In the genomic region with DNA sequence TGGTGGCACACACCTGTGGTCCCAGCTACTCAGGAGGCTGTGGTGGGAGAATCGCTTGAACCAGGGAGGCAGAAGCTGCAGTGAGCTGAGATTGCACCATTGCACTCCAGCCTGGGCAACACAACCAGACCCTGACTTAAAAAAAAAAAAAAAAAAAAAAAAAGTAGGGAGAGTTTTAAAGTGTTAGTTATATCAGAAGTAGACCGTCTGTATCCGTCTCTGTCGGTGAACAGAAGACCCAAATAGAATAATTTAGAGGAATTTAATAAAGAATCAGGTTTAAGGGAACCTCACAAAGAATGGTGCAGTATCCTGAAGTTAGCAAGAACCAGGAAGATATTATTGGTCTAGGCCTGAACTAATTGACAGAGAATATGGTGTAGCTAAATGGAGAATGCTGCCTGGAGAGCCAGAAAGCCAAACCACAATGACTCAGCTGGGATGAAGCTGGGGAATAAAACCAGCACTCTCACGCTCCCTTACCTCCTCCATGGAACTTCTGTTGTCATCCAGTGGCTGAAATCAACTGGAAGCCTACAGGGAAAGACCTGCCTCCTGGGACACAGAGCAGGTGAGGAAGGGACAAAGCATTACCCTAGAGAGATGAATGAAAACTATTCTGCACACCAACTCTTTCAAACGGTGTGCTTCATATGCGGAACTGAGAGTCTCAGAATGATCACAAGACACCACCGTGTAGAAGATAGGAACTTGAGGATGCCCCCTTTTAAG, we compare ENCODE assay signal across 1 cellular context.
TF ChIP-seq lines count a peak whose summit lies in the region.

No MANE protein-coding gene starts in this region.

TF ChIP-seq in K562, 482 proteins besides CTCF, POLR2A, EP300 and RAD21 (continued from another document and continues in another):
- TF ChIP-seq, protein P1, sequence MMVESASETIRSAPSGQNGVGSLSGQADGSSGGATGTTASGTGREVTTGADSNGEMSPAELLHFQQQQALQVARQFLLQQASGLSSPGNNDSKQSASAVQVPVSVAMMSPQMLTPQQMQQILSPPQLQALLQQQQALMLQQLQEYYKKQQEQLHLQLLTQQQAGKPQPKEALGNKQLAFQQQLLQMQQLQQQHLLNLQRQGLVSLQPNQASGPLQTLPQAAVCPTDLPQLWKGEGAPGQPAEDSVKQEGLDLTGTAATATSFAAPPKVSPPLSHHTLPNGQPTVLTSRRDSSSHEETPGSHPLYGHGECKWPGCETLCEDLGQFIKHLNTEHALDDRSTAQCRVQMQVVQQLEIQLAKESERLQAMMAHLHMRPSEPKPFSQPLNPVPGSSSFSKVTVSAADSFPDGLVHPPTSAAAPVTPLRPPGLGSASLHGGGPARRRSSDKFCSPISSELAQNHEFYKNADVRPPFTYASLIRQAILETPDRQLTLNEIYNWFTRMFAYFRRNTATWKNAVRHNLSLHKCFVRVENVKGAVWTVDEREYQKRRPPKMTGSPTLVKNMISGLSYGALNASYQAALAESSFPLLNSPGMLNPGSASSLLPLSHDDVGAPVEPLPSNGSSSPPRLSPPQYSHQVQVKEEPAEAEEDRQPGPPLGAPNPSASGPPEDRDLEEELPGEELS (CRISPR knock-in tag; IDR thresholded peaks at IDR 0.05; ENCODE audit: borderline replicate concordance), result no peak
- no peak for TF ChIP-seq NCOA1 (IDR thresholded peaks at IDR 0.05; ENCODE audit: low read depth)
- no peak for TF ChIP-seq DNMT1 (IDR thresholded peaks at IDR 0.05)
- TF ChIP-seq RBM39 (optimal IDR thresholded peaks at IDR 0.05; ENCODE audit: low read depth, low read length), result no peak
- no peak for TF ChIP-seq ZNF311 (CRISPR knock-in tag; IDR thresholded peaks at IDR 0.05)
- TF ChIP-seq ZNF318 (IDR thresholded peaks at IDR 0.05; ENCODE audit: borderline replicate concordance in 1 of 2, low read depth in 1 of 2), result no peak
- no peak for TF ChIP-seq ZFP30 (CRISPR knock-in tag; IDR thresholded peaks at IDR 0.05; ENCODE audit: borderline replicate concordance)
- no peak for TF ChIP-seq SAFB (IDR thresholded peaks at IDR 0.05; ENCODE audit: borderline replicate concordance, low read depth, low read length)
- TF ChIP-seq ATF6 (CRISPR knock-in tag; IDR thresholded peaks at IDR 0.05), result no peak
- no peak for TF ChIP-seq SIX5 (IDR thresholded peaks at IDR 0.05; ENCODE audit: borderline replicate concordance in 1 of 2, insufficient read depth in 1 of 2, low read depth in 1 of 2, low read length in 2 of 2)
- TF ChIP-seq THRAP3 (IDR thresholded peaks at IDR 0.05; ENCODE audit: borderline replicate concordance), result no peak
- 0 out of 2 replicates have a peak, but pooled peaks have one; percentile 37 for TF ChIP-seq EHMT2 (IDR thresholded peaks at IDR 0.05)
- no peak for TF ChIP-seq NR2C1 (IDR thresholded peaks at IDR 0.05)
- TF ChIP-seq NR2C1 (tag; IDR thresholded peaks at IDR 0.05), result no peak
- TF ChIP-seq, protein P2, sequence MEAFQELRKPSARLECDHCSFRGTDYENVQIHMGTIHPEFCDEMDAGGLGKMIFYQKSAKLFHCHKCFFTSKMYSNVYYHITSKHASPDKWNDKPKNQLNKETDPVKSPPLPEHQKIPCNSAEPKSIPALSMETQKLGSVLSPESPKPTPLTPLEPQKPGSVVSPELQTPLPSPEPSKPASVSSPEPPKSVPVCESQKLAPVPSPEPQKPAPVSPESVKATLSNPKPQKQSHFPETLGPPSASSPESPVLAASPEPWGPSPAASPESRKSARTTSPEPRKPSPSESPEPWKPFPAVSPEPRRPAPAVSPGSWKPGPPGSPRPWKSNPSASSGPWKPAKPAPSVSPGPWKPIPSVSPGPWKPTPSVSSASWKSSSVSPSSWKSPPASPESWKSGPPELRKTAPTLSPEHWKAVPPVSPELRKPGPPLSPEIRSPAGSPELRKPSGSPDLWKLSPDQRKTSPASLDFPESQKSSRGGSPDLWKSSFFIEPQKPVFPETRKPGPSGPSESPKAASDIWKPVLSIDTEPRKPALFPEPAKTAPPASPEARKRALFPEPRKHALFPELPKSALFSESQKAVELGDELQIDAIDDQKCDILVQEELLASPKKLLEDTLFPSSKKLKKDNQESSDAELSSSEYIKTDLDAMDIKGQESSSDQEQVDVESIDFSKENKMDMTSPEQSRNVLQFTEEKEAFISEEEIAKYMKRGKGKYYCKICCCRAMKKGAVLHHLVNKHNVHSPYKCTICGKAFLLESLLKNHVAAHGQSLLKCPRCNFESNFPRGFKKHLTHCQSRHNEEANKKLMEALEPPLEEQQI (IDR thresholded peaks at IDR 0.05), result no peak
- no peak for TF ChIP-seq JUN (IDR thresholded peaks at IDR 0.05; ENCODE audit: borderline replicate concordance, low read depth, low read length)
- TF ChIP-seq JUN (CRISPR knock-in tag; IDR thresholded peaks at IDR 0.05; ENCODE audit: borderline replicate concordance), result no peak
- 0 out of 4 replicates have a peak, but pooled peaks of 1 of the 2 experiments have one; percentile 24 for TF ChIP-seq RCOR1 (IDR thresholded peaks at IDR 0.05; ENCODE audit: borderline replicate concordance in 1 of 2, low read depth in 2 of 2, low read length in 2 of 2)
- TF ChIP-seq RFX5 (IDR thresholded peaks at IDR 0.05; ENCODE audit: low read depth, low read length), result no peak
- TF ChIP-seq NR0B1 (IDR thresholded peaks at IDR 0.05; ENCODE audit: partially characterized antibody), result no peak
- no peak for TF ChIP-seq TAF7 (tag; IDR thresholded peaks at IDR 0.05)
- TF ChIP-seq ZNF316 (IDR thresholded peaks at IDR 0.05), result peak; percentile 80
- no peak for TF ChIP-seq ADNP (tag; IDR thresholded peaks at IDR 0.05)
- TF ChIP-seq, protein P3, sequence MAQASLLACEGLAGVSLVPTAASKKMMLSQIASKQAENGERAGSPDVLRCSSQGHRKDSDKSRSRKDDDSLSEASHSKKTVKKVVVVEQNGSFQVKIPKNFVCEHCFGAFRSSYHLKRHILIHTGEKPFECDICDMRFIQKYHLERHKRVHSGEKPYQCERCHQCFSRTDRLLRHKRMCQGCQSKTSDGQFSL (CRISPR knock-in tag; IDR thresholded peaks at IDR 0.05), result no peak
- TF ChIP-seq, protein P3 (tag; IDR thresholded peaks at IDR 0.05), result no peak
- no peak for TF ChIP-seq HMG20A (CRISPR knock-in tag; conservative IDR thresholded peaks at IDR 0.05)
- no peak for TF ChIP-seq SMC3 (conservative IDR thresholded peaks at IDR 0.05; ENCODE audit: insufficient read depth, low read depth, low read length)
- TF ChIP-seq NFRKB (IDR thresholded peaks at IDR 0.05; ENCODE audit: low read depth), result no peak
- TF ChIP-seq RBM14 (IDR thresholded peaks at IDR 0.05; ENCODE audit: borderline replicate concordance, insufficient read depth, low read depth, low read length), result no peak
- TF ChIP-seq, protein P4, sequence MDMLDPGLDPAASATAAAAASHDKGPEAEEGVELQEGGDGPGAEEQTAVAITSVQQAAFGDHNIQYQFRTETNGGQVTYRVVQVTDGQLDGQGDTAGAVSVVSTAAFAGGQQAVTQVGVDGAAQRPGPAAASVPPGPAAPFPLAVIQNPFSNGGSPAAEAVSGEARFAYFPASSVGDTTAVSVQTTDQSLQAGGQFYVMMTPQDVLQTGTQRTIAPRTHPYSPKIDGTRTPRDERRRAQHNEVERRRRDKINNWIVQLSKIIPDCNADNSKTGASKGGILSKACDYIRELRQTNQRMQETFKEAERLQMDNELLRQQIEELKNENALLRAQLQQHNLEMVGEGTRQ (CRISPR knock-in tag; IDR thresholded peaks at IDR 0.05), result no peak
- no peak for TF ChIP-seq BCLAF1 (IDR thresholded peaks at IDR 0.05; ENCODE audit: borderline replicate concordance in 1 of 2, control insufficient read depth in 1 of 2, low read depth in 2 of 2, low read length in 1 of 2)
- no peak for TF ChIP-seq ZNF766 (CRISPR knock-in tag; conservative IDR thresholded peaks at IDR 0.05)
- TF ChIP-seq ZNF41 (CRISPR knock-in tag; conservative IDR thresholded peaks at IDR 0.05), result no peak
- no peak for TF ChIP-seq ZNF764 (CRISPR knock-in tag; IDR thresholded peaks at IDR 0.05; ENCODE audit: low read depth)
